8 cellular contexts compared by ENCODE assay signal in the genomic region with DNA sequence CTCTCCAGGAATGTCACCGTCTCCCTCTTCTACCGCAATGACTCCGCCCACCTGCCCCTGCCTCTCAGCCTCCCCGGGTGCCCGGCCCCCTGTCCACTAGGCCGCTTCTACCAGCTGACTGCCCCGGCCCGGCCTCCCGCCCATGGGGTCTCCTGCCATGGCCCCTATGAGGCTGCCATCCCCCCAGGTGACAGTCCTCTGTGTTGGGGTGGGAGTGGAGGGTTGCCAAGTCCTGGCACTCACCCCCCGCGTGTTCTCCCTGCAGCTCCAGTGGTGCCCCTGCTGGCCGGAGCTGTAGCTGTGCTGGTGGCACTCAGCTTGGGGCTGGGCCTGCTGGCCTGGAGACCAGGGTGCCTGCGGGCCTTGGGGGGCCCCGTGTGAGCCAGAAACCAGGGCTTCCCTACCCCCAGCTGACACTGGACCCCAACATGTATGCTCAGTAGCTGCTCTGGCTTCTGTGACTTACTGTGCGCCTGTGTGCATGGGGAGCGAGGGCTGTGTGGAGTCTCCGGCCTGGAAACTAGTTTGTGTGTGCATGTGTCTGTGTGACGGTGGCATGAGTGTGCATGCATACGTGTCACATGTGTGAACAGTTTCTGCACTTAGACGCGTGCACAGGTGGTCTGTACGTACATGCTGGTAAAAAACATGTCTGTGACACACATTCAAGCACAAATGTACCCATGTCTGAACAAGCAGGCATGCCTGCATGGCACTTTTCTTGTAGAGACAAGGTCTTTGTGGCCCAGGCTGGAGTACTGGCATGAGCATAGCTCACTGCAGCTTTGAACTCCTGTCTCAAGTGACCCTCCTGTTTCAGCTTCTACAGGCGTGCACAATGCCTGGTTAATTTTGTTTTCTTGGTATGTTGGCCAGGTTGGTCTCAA. TPM values are rescaled to one million over a fixed set of nuclear protein-coding genes. Genes with fewer than 3 reads are reported as not detected.
A peak's percentile ranks its signal among the peaks of the same experiment; 100 is the strongest.
DNase-seq lines count a peak whose midpoint lies in the region; ATAC-seq and TF ChIP-seq lines count a peak whose summit lies in the region.

No MANE protein-coding gene starts in this region.

- no peaks in the 10 kb centered on the region for H3K4me1 ChIP-seq in gastrocnemius medialis

- no peak overlapping the region for H3K4me3 ChIP-seq in LNCaP clone FGC (ENCODE audit: low read depth, low read length)
- no peak overlapping the region for H3K4me3 ChIP-seq in gastrocnemius medialis

- DNase-seq in activated CD4-positive, alpha-beta T cell treated with anti-CD3 and anti-CD28 coated beads, Interleukin-2, amount 50 U/mL, for 48 hours = peak; percentile 49 to 53
- DNase-seq in activated CD4-positive, alpha-beta T cell treated with anti-CD3 and anti-CD28 coated beads for 1 hour = no peak
- DNase-seq in LNCaP clone FGC (ENCODE audit: low read depth) (no peak), gastrocnemius medialis (no peak)
- DNase-seq in activated CD8-positive, alpha-beta memory T cell treated with anti-CD3 and anti-CD28 coated beads, Interleukin-2, amount 50 U/mL, for 48 hours = peak; percentile 85
- DNase-seq in stimulated activated CD8-positive, alpha-beta memory T cell treated with anti-CD3 and anti-CD28 coated beads, Interleukin-4, amount 100 ng/mL, for 48 hours = peak; percentile 73

- intact Hi-C loops in gastrocnemius medialis (cut with DNase I; ENCODE audit: low total_unique reads) = no loop called here

- TF ChIP-seq CTCF in LNCaP clone FGC (IDR thresholded peaks at IDR 0.05; ENCODE audit: control insufficient read depth, extremely low read depth, insufficient read depth) = peak; percentile 36; the same call in 1 of the 2 replicates
- TF ChIP-seq CTCF in gastrocnemius medialis (IDR thresholded peaks at IDR 0.05 in 4 of 5, conservative IDR thresholded peaks at IDR 0.05 in 1 of 5) = no peak

- H3K27me3 ChIP-seq in gastrocnemius medialis = peaks cover 0 to 3% (median 0%) of the 10 kb centered on the region in 3 donors

- no peak for ATAC-seq in gastrocnemius medialis
- no peak for ATAC-seq in GM21447 (IDR thresholded peaks at IDR 0.05; ENCODE audit: unreplicated experiment)
- no peak for ATAC-seq in GM21529 (IDR thresholded peaks at IDR 0.05; ENCODE audit: unreplicated experiment)

- no peak overlapping the region for H3K27ac ChIP-seq in gastrocnemius medialis

- H3K9me3 ChIP-seq in gastrocnemius medialis = no peaks in the 10 kb centered on the region

- peaks cover 0 to 25% of the 10 kb centered on the region in 2 donors for H3K36me3 ChIP-seq in gastrocnemius medialis

- no peak for TF ChIP-seq POLR2A in gastrocnemius medialis (IDR thresholded peaks at IDR 0.05)

- in situ Hi-C loops in gastrocnemius medialis (cut with MboI; ENCODE audit: low sequenced_read_pairs in 4 of 4) = loop anchor here in 3 of 4 donors (25.0 kb wide), 1 partner anchor 258 kb away; no protein-coding TSS in a partner anchor

RNA-seq across cellular contexts. Expression of gene ACP4, which starts 4.8 kb away (rescaled TPM):
- total RNA-seq in gastrocnemius medialis = not detected

RNA-seq across cellular contexts. Expression of gene GPR32, which starts 24.8 kb away (rescaled TPM):
- total RNA-seq in gastrocnemius medialis = not detected

RNA-seq across cellular contexts. Expression of gene KLK1, which starts 28.6 kb away (rescaled TPM):
- under 1 TPM in 1 of 4 donors, not detected in 3; 0.41 TPM for total RNA-seq in gastrocnemius medialis

RNA-seq across cellular contexts. Expression of gene KLK15, which starts 38.4 kb away (rescaled TPM):
- total RNA-seq in gastrocnemius medialis = not detected

RNA-seq across cellular contexts. Expression of gene KLK3, which starts 59.7 kb away (rescaled TPM):
- not detected for total RNA-seq in gastrocnemius medialis

Comparison
In these comparisons a context has a peak if more than half of its experiments do, and no peak if none do; other contexts are left out.
1. DNase-seq: peak in activated CD4-positive, alpha-beta T cell treated with anti-CD3 and anti-CD28 coated beads, Interleukin-2, amount 50 U/mL, for 48 hours (2 of 2), activated CD8-positive, alpha-beta memory T cell treated with anti-CD3 and anti-CD28 coated beads, Interleukin-2, amount 50 U/mL, for 48 hours (single experiment) and stimulated activated CD8-positive, alpha-beta memory T cell treated with anti-CD3 and anti-CD28 coated beads, Interleukin-4, amount 100 ng/mL, for 48 hours (single experiment); none in activated CD4-positive, alpha-beta T cell treated with anti-CD3 and anti-CD28 coated beads for 1 hour (single experiment), LNCaP clone FGC (single experiment) and gastrocnemius medialis (0 of 2).